7 cellular contexts compared by ENCODE assay signal in the genomic region with DNA sequence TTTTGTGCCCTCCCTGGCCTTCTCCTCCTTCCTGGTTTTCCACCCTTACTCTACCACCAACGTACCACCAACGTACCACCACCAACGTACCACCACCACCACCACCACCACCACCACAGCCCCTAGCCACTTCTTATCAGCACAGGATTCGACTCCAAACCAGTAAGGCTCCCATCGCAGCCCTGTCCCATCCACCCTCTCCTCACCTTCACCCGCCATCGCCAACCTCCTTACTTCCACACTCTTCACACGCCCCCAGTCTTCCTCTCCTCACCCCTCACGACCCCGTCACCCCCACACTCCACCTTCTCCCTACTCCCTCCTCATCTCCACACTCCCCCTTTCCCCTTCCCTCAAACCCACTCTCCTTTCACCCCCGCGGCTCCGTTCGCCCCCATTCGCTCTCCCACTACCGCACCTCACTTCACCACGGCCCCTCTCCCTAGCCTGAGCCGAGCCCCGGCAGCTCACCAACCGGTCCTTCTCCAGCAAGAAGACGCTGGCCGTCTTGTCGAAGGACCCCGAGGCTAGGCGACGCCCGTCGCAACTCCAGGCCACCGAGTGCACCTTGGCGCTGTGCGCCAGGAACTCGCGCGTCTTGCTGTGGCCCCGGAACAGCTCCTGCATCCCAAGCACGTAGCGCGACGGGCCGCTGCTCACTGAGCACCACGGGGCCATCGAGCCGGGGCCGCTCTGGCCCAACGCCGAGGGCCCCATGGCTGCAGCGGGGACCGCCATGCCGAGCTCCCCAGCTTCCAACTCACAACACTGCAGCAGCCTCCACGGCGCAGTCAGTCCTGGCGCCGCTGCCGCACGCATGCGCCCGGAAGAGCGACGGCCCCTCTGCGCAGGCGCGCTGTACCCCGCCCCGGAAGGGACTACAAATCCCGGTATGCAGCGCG. TPM values are rescaled to one million over a fixed set of nuclear protein-coding genes. Genes with fewer than 3 reads are reported as not detected.
A peak's percentile ranks its signal among the peaks of the same experiment; 100 is the strongest.
DNase-seq lines count a peak whose midpoint lies in the region; ATAC-seq and TF ChIP-seq lines count a peak whose summit lies in the region.
"Not testable (repeated sequence)": the region's sequence is repeated elsewhere in the genome, so short reads cannot be mapped to it uniquely, and the experiment has no call there.

A gene with protein sequence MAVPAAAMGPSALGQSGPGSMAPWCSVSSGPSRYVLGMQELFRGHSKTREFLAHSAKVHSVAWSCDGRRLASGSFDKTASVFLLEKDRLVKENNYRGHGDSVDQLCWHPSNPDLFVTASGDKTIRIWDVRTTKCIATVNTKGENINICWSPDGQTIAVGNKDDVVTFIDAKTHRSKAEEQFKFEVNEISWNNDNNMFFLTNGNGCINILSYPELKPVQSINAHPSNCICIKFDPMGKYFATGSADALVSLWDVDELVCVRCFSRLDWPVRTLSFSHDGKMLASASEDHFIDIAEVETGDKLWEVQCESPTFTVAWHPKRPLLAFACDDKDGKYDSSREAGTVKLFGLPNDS (minus strand): TSS at position 845 of the 902 bp plus-strand sequence. CDS start 107 bp downstream, at position 738.

- not testable (repeated sequence) for H3K9me2 ChIP-seq in OCI-LY7 (ENCODE audit: insufficient read depth, low read length)

- H3K4me1 Mint-ChIP-seq in endodermal cell, result not testable (repeated sequence)

- H4K20me1 ChIP-seq in OCI-LY7 (ENCODE audit: insufficient read depth, low read length), result not testable (repeated sequence)

- not testable (repeated sequence) for H3K27me3 ChIP-seq in endodermal cell (ENCODE audit: control insufficient read depth, insufficient read depth, low read length, poor library complexity, severe bottlenecking)

- not testable (repeated sequence) for H3K79me2 ChIP-seq in OCI-LY7 (ENCODE audit: insufficient read depth, low read depth, low read length)

- not testable (repeated sequence) for TF ChIP-seq POLR2A in lower leg skin (IDR thresholded peaks at IDR 0.05)

- POLR2A ChIA-PET in OCI-LY7 (lab: Charles Lee), result not testable (repeated sequence)

- H3K9ac ChIP-seq in endodermal cell (ENCODE audit: extremely low read depth, low read length, poor library complexity, severe bottlenecking), result not testable (repeated sequence)

- H3K36me3 Mint-ChIP-seq in endodermal cell (ENCODE audit: low read depth), result not testable (repeated sequence)

- peak; percentile 98 for ATAC-seq in GM18870 (IDR thresholded peaks at IDR 0.05; ENCODE audit: unreplicated experiment)
- peak; percentile 99 for ATAC-seq in HG02943 (IDR thresholded peaks at IDR 0.05; ENCODE audit: low read depth, unreplicated experiment)

- not testable (repeated sequence) for H3K4me1 ChIP-seq in OCI-LY7 (ENCODE audit: insufficient read depth, low read length, poor library complexity, severe bottlenecking); endodermal cell (ENCODE audit: control insufficient read depth, insufficient read depth, low read length)

- H3K27ac Mint-ChIP-seq in endodermal cell, result not testable (repeated sequence)

- H3K4me3 Mint-ChIP-seq in endodermal cell, result peak within 1 kb of the TSS; percentile 71

- H3K4me3 ChIP-seq in OCI-LY7 (ENCODE audit: low read depth, low read length, poor library complexity, severe bottlenecking) (peak within 1 kb of the TSS; percentile 68), endodermal cell (ENCODE audit: low read length) (peak within 1 kb of the TSS; percentile 74), lower leg skin (ENCODE audit: low read depth, poor library complexity, severe bottlenecking) (peak within 1 kb of the TSS; percentile 70)

- not testable (repeated sequence) for H3K9me3 Mint-ChIP-seq in endodermal cell

- DNase-seq in OCI-LY7 (ENCODE audit: low spot score) (peak; percentile 81), activated T-cell treated with anti-CD3 and anti-CD28 coated beads for 48 hours (ENCODE audit: low read depth) (peak; percentile 77), endodermal cell (peak; percentile 73), lower leg skin (ENCODE audit: low spot score in 2 of 2) (peak; percentile 42 to 88)
- DNase-seq in stimulated activated CD4-positive, alpha-beta T cell treated with anti-CD3 and anti-CD28 coated beads, Interleukin-12 subunit alpha, Interleukin-12 subunit beta, amount 100 ng/mL, for 4 hours, result peak; percentile 64

- TF ChIP-seq CTCF in OCI-LY7 (conservative IDR thresholded peaks at IDR 0.05; ENCODE audit: low read length); lower leg skin (IDR thresholded peaks at IDR 0.05): not testable (repeated sequence)
- peak; percentile 22 for TF ChIP-seq CTCF in endodermal cell (conservative IDR thresholded peaks at IDR 0.05)

- H3K27me3 Mint-ChIP-seq in endodermal cell (ENCODE audit: insufficient read depth), result not testable (repeated sequence)

- not testable (repeated sequence) for H2AFZ ChIP-seq in OCI-LY7 (ENCODE audit: low read length)

- H3K4me2 ChIP-seq in OCI-LY7 (ENCODE audit: low read length), result peak within 1 kb of the TSS; percentile 56; the same call in 1 of the 2 replicates

- CTCF ChIA-PET in OCI-LY7 (lab: Charles Lee; ENCODE audit: unreplicated experiment), result not testable (repeated sequence)

- not testable (repeated sequence) for BruUV-seq in OCI-LY7 (replicated peaks; lab: Mats Ljungman, UMichigan)

- intact Hi-C loops in OCI-LY7 (cut with micrococcal nuclease; ENCODE audit: unreplicated experiment); lower leg skin (cut with DNase I; ENCODE audit: low total_unique reads): not testable (repeated sequence)

- 1% methylated on average over 48 of the region's 67 CpGs; no CpG with 5 or more reads in 1 of the 2 experiments for WGBS in endodermal cell (ENCODE audit: insufficient coverage in 1 of 2, insufficient read length in 1 of 2), 2 experiments
- 0 to 1% methylated on average over 24 to 30 of the region's 67 CpGs for WGBS in lower leg skin, 2 donors

- not testable (repeated sequence) for H3K36me3 ChIP-seq in OCI-LY7 (ENCODE audit: insufficient read depth, low read length); endodermal cell (ENCODE audit: control insufficient read depth, insufficient read depth, low read length)

- not testable (repeated sequence) for H3K27ac ChIP-seq in OCI-LY7 (ENCODE audit: low read depth, low read length, poor library complexity, severe bottlenecking); endodermal cell (ENCODE audit: low read depth, low read length)

- H3K9me3 ChIP-seq in OCI-LY7 (ENCODE audit: low read length); endodermal cell (ENCODE audit: control insufficient read depth, low read length): not testable (repeated sequence)

RNA-seq across cellular contexts. Expression of the gene that starts here (rescaled TPM):
- 74.9 and 86.3 TPM in 2 replicates for total RNA-seq in OCI-LY7 (2014; rRNA removed; shearing (Covaris generic))
- total RNA-seq in OCI-LY7 (2022) (56.4 and 58.0 TPM in 2 replicates), endodermal cell (100 to 1,000 TPM in 1 of 2 donors, 10 to 100 TPM in 1; 66.7 to 111 TPM), lower leg skin (10 to 100 TPM; 32.9 to 58.2 (median 49.1) TPM)
- 61.2 TPM for polyA plus RNA-seq in endodermal cell (2013, experiment 1 of 2)
- 53.7 TPM for polyA plus RNA-seq in endodermal cell (2013, experiment 2 of 2)
